32 cellular contexts compared by ENCODE assay signal in genomic region chr6:13066820-13067219, GRCh38.
"Had no signal": no experiment of that assay in that cellular context is flagged by ENCODE, and none has a peak within 500 bp of the region (broad histone marks: within the 10 kb centered on the region; RNA-seq: fewer than 3 reads in every experiment).

No MANE protein-coding gene starts in this region.

- H3K4me3 ChIP-seq: ascending aorta, breast epithelium had no signal

- ATAC-seq: activated CD8-positive, alpha-beta T cell treated with anti-CD3 and anti-CD28 coated beads for 36 hours; activated naive CD8-positive, alpha-beta T cell treated with anti-CD3 and anti-CD28 coated beads, Interleukin-2, amount 50 U/mL, for 24 hours; activated T-cell treated with anti-CD3 and anti-CD28 coated beads, Interleukin-2, amount 50 U/mL, for 4 hours; activated T-cell treated with anti-CD3 and anti-CD28 coated beads, Interleukin-2, amount 50 U/mL, for 72 hours; activated T-helper 17 cell treated with anti-CD3 and anti-CD28 coated beads, Interleukin-2, amount 50 U/mL, for 72 hours had no signal

- H3K36me3 ChIP-seq: ascending aorta, brain microvascular endothelial cell, breast epithelium had no signal

- H3K4me1 ChIP-seq: breast epithelium had no signal

- H3K27me3 ChIP-seq: ascending aorta, brain microvascular endothelial cell, breast epithelium had no signal

- FAIRE-seq: TTC549 had no signal

- H3K9me3 ChIP-seq: ascending aorta, breast epithelium had no signal

- DNase-seq: activated B cell treated with CpG ODN at 0.5 μM for 24 hours; activated CD4-positive, alpha-beta memory T cell treated with anti-CD3 and anti-CD28 coated beads for 36 hours; activated CD4-positive, alpha-beta T cell treated with anti-CD3 and anti-CD28 coated beads for 4 hours; activated CD4-positive, alpha-beta T cell treated with anti-CD3 and anti-CD28 coated beads, Interleukin-2, amount 10 ng/mL, durations not matched to agents 24 days and 14 days; activated CD4-positive, alpha-beta T cell treated with anti-CD3 and anti-CD28 coated beads, Interleukin-2, amount 50 U/mL, for 1 hour; activated CD4-positive, alpha-beta T cell treated with anti-CD3 and anti-CD28 coated beads, Interleukin-2, amount 50 U/mL, for 4 hours; activated CD4-positive, CD25-positive, alpha-beta regulatory T cell treated with anti-CD3 and anti-CD28 coated beads, Interleukin-2, amount 50 U/mL, for 72 hours; activated CD8-positive, alpha-beta memory T cell treated with anti-CD3 and anti-CD28 coated beads, Interleukin-2, amount 50 U/mL, for 4 hours; activated CD8-positive, alpha-beta T cell treated with anti-CD3 and anti-CD28 coated beads for 36 hours; activated effector memory CD4-positive, alpha-beta T cell treated with anti-CD3 and anti-CD28 coated beads, Interleukin-2, amount 50 U/mL, for 16 hours; activated gamma-delta T cell treated with Interleukin-2 at 50 U/mL for 16 hours; activated naive CD4-positive, alpha-beta T cell; activated naive CD4-positive, alpha-beta T cell treated with anti-CD3 and anti-CD28 coated beads for 36 hours; activated naive CD4-positive, alpha-beta T cell treated with anti-CD3 and anti-CD28 coated beads, Interleukin-2, amount 50 U/mL, for 16 hours; activated naive CD8-positive, alpha-beta T cell treated with anti-CD3 and anti-CD28 coated beads, Interleukin-2, amount 10 ng/mL, durations not matched to agents 7 days and 5 days; activated naive CD8-positive, alpha-beta T cell treated with anti-CD3 and anti-CD28 coated beads, Interleukin-2, amount 50 U/mL, for 24 hours; activated T-cell treated with anti-CD3 and anti-CD28 coated beads for 4 hours; activated T-cell treated with anti-CD3 and anti-CD28 coated beads, Interleukin-2, amount 50 U/mL, for 1 hour; activated T-cell treated with anti-CD3 and anti-CD28 coated beads, Interleukin-2, amount 50 U/mL, for 4 hours; activated T-cell treated with anti-CD3 and anti-CD28 coated beads, Interleukin-2, amount 50 U/mL, for 72 hours; amygdala; anterior cingulate cortex; brain microvascular endothelial cell; central memory CD4-positive, alpha-beta T cell; T-helper 1 cell; T-helper 2 cell; T-helper 9 cell had no signal

- H3K27ac ChIP-seq: brain microvascular endothelial cell, breast epithelium, VCaP had no signal
